18 cellular contexts compared by ENCODE assay signal in genomic region chr5:149154629-149155028, GRCh38. TPM values are rescaled to one million over a fixed set of nuclear protein-coding genes. Genes with fewer than 3 reads are reported as not detected.
DNase-seq lines count a peak whose midpoint lies in the region; ATAC-seq, FAIRE-seq and TF ChIP-seq lines count a peak whose summit lies in the region.
"Had no signal": no experiment of that assay in that cellular context is flagged by ENCODE, and none has a peak within 500 bp of the region (broad histone marks: within the 10 kb centered on the region; RNA-seq: fewer than 3 reads in every experiment).

No MANE protein-coding gene starts in this region.

- TF ChIP-seq CTCF in right atrium auricular region (IDR thresholded peaks at IDR 0.05) (no peak), vagina (IDR thresholded peaks at IDR 0.05) (no peak)

- H2AK5ac ChIP-seq in mesenchymal stem cell (ENCODE audit: low read length, severe bottlenecking) = no peak overlapping the region

- no peak overlapping the region for H4K91ac ChIP-seq in mesenchymal stem cell (ENCODE audit: low read length)

- peaks cover 0 to 99% of the 10 kb centered on the region in 2 donors for H3K4me1 ChIP-seq in right atrium auricular region
- peaks cover 99% of the 10 kb centered on the region for H3K4me1 ChIP-seq in adipocyte (ENCODE audit: control insufficient read depth, insufficient read depth, low read length)
- peaks cover 14% of the 10 kb centered on the region for H3K4me1 ChIP-seq in mesenchymal stem cell (ENCODE audit: control insufficient read depth, insufficient read depth, low read depth, low read length)
- peaks cover 7% of the 10 kb centered on the region for H3K4me1 ChIP-seq in vagina
- H3K4me1 ChIP-seq: prostate gland had no signal

- H3K9ac ChIP-seq in adipocyte (ENCODE audit: low read length) (peak overlapping the region; percentile 69), mesenchymal stem cell (ENCODE audit: low read length) (peak overlapping the region; percentile 49)

- no peak overlapping the region for H2BK12ac ChIP-seq in mesenchymal stem cell (ENCODE audit: low read length in 2 of 2)

- no peak for DNase-seq in right atrium auricular region (ENCODE audit: low spot score)
- DNase-seq in left cardiac atrium = no peak
- no peak for DNase-seq in adipocyte (ENCODE audit: low read depth)
- DNase-seq in mesenchymal stem cell = no peak
- DNase-seq in RCC 7860 (ENCODE audit: low spot score) = no peak
- no peak for DNase-seq in GM12892 (ENCODE audit: insufficient read length)
- DNase-seq in vagina (ENCODE audit: extremely low spot score in 2 of 2) = no peak
- DNase-seq: activated CD4-positive, alpha-beta T cell treated with anti-CD3 and anti-CD28 coated beads for 4 hours; foreskin keratinocyte; naive thymus-derived CD8-positive, alpha-beta T cell; NCI-H446 treated with DMSO at 0.1 percent for 48 hours; SIG-M5; stimulated activated CD4-positive, alpha-beta T cell treated with anti-CD3 and anti-CD28 coated beads, Interleukin-15, amount 100 ng/mL, for 24 hours; stimulated activated naive CD4-positive, alpha-beta T cell had no signal

- no peak overlapping the region for H2BK120ac ChIP-seq in mesenchymal stem cell (ENCODE audit: low read depth, low read length)

- H3K79me1 ChIP-seq in mesenchymal stem cell (replicated peaks; ENCODE audit: low read length, poor library complexity, severe bottlenecking) = peaks cover 12% of the 10 kb centered on the region

- no peak overlapping the region for H2BK15ac ChIP-seq in mesenchymal stem cell (ENCODE audit: low read depth, poor library complexity, severe bottlenecking)

- no peak overlapping the region for H2BK5ac ChIP-seq in mesenchymal stem cell (ENCODE audit: low read depth, low read length, poor library complexity, severe bottlenecking)

- no peak overlapping the region for H3K4me3 ChIP-seq in right atrium auricular region
- H3K4me3 ChIP-seq in adipocyte (ENCODE audit: low read length) = no peak overlapping the region
- H3K4me3 ChIP-seq in mesenchymal stem cell (ENCODE audit: insufficient read depth in 1 of 2, low read depth in 1 of 2, low read length in 2 of 2) = no peak overlapping the region
- H3K4me3 ChIP-seq in vagina = no peak overlapping the region
- H3K4me3 ChIP-seq: lung, prostate gland had no signal

- no peak overlapping the region for H3K18ac ChIP-seq in mesenchymal stem cell (ENCODE audit: low read depth in 1 of 2, low read length in 2 of 2)

- H3K4me2 ChIP-seq in mesenchymal stem cell (ENCODE audit: low read length, poor library complexity, severe bottlenecking) = no peak overlapping the region

- FAIRE-seq in RCC 7860 (lab: Jason Lieb, UNC) (no peak), GM12892 (lab: Jason Lieb, UNC) (no peak)
- FAIRE-seq: endometrium had no signal

- no peak overlapping the region for H2AFZ ChIP-seq in mesenchymal stem cell (ENCODE audit: low read depth, low read length)

- H3K27me3 ChIP-seq in right atrium auricular region (no peaks in the 10 kb centered on the region), adipocyte (replicated peaks; ENCODE audit: control insufficient read depth, insufficient read depth, low read length) (no peaks in the 10 kb centered on the region), mesenchymal stem cell (ENCODE audit: control insufficient read depth in 1 of 2, insufficient read depth in 1 of 2, low read length in 2 of 2) (no peaks in the 10 kb centered on the region), vagina (no peaks in the 10 kb centered on the region)
- H3K27me3 ChIP-seq: foreskin keratinocyte had no signal

- no CpG with 5 or more reads among the region's 1 CpG for WGBS in mesenchymal stem cell

- ATAC-seq in left cardiac atrium (no peak), HG02885 (IDR thresholded peaks at IDR 0.05; ENCODE audit: poor library complexity, unreplicated experiment) (no peak)
- ATAC-seq: foreskin keratinocyte; naive thymus-derived CD8-positive, alpha-beta T cell had no signal

- H3K9me3 ChIP-seq in right atrium auricular region (no peaks in the 10 kb centered on the region), adipocyte (ENCODE audit: control insufficient read depth, low read length) (no peaks in the 10 kb centered on the region), mesenchymal stem cell (ENCODE audit: control insufficient read depth, low read length) (no peaks in the 10 kb centered on the region), vagina (no peaks in the 10 kb centered on the region)
- H3K9me3 ChIP-seq: prostate gland had no signal

- intact Hi-C loops in left cardiac atrium (cut with DNase I) = no loop called here
- intact Hi-C loops in vagina (cut with DNase I) = no loop called here

- TF ChIP-seq POLR2A in GM12892 (IDR thresholded peaks at IDR 0.05; ENCODE audit: low read depth, low read length) (no peak), vagina (IDR thresholded peaks at IDR 0.05) (no peak)

- no peak overlapping the region for H3K4ac ChIP-seq in mesenchymal stem cell (ENCODE audit: low read depth in 1 of 2, low read length in 2 of 2)

- no peak overlapping the region for H4K8ac ChIP-seq in mesenchymal stem cell (ENCODE audit: low read length)

- no peaks in the 10 kb centered on the region for H3K36me3 ChIP-seq in right atrium auricular region
- no peaks in the 10 kb centered on the region for H3K36me3 ChIP-seq in adipocyte (ENCODE audit: control insufficient read depth, insufficient read depth, low read length, severe bottlenecking)
- no peaks in the 10 kb centered on the region for H3K36me3 ChIP-seq in mesenchymal stem cell (ENCODE audit: control insufficient read depth in 1 of 2, insufficient read depth in 2 of 2, low read depth in 1 of 2, low read length in 2 of 2)
- no peaks in the 10 kb centered on the region for H3K36me3 ChIP-seq in vagina
- H3K36me3 ChIP-seq: prostate gland had no signal

- no peak overlapping the region for H3K23ac ChIP-seq in mesenchymal stem cell (ENCODE audit: low read length in 2 of 2)

- H3K27ac ChIP-seq in right atrium auricular region = peak overlapping the region; percentile 86 to 90
- H3K27ac ChIP-seq in mesenchymal stem cell (ENCODE audit: low read length, poor library complexity, severe bottlenecking) = peak overlapping the region; percentile 31
- no peak overlapping the region for H3K27ac ChIP-seq in vagina
- H3K27ac ChIP-seq: foreskin keratinocyte, prostate gland had no signal

- no peak overlapping the region for H3K14ac ChIP-seq in mesenchymal stem cell (ENCODE audit: low read length in 2 of 2)

RNA-seq across cellular contexts. Expression of gene ABLIM3, which starts 13.3 kb away (rescaled TPM):
- total RNA-seq in right atrium auricular region = 100 to 1,000 TPM; 109 to 145 TPM
- total RNA-seq in left cardiac atrium = 100 to 1,000 TPM; 106 to 129 TPM
- 91.1 TPM for polyA plus RNA-seq in mesenchymal stem cell (2013, experiment 1 of 2)
- polyA plus RNA-seq in mesenchymal stem cell (2013, experiment 2 of 2) = 90.1 TPM
- polyA plus RNA-seq in GM12892 (2012; ENCODE audit: missing spikeins) = not detected
- total RNA-seq in vagina = 50.8 TPM
- total RNA-seq: naive thymus-derived CD8-positive, alpha-beta T cell had no signal
- polyA plus RNA-seq: naive thymus-derived CD8-positive, alpha-beta T cell had no signal
